In the genomic region with DNA sequence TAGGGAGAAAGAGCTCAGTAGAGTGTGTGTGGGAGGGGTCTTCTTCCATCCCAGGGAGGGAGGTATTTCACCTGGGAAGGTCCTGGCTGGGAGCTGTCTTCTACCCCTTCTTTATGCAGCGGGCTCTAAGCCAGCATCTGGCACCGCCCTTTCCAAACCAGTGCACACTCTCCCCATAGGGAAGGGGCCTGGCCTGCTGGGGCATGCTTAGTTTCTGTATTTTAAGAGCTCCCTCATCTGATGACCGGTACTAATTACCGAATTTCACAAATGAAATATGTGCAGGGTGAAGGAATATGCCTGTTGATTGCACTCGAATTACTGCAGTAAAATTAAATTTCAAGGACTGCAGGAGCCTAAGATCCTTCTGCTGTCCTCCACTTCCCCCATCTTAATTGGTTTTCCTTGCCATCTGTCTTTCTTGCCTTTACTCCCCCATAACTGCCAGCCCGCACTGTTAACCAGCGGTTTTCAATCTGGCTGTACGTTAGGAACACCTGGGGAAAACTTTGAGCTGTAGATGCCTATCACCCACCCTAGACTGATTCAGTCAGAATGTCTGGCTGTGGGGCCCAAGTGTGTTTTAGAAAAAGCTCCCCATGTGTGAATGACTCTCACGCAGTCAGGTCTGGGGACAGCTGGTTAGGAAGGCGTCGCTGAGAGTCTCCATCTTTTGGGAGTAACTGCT, we compare ENCODE assay signal across 15 cellular contexts. TPM values are rescaled to one million over a fixed set of nuclear protein-coding genes. Genes with fewer than 3 reads are reported as not detected.
A peak's percentile ranks its signal among the peaks of the same experiment; 100 is the strongest.
DNase-seq lines count a peak whose midpoint lies in the region; ATAC-seq and TF ChIP-seq lines count a peak whose summit lies in the region.
"Had no signal": no experiment of that assay in that cellular context is flagged by ENCODE, and none has a peak within 500 bp of the region (broad histone marks: within the 10 kb centered on the region; RNA-seq: fewer than 3 reads in every experiment).

No MANE protein-coding gene starts in this region.

- WGBS in adrenal gland, 4 donors = 83 to 90% (median 84%) methylated on average over 11 of the region's 11 CpGs

- DNase-seq in activated CD4-positive, alpha-beta T cell treated with anti-CD3 and anti-CD28 coated beads, Interleukin-2, amount 10 ng/mL, durations not matched to agents 24 days and 14 days = no peak
- no peak for DNase-seq in activated CD4-positive, alpha-beta T cell treated with anti-CD3 and anti-CD28 coated beads for 1 hour
- DNase-seq in NCI-H446 treated with DMSO at 0.1 percent for 48 hours (lab: John Stamatoyannopoulos, UW) (peak; percentile 9), epithelial cell of prostate (ENCODE audit: low read depth, low spot score) (peak; percentile 55), thoracic aorta (ENCODE audit: low spot score) (no peak), adrenal gland (no peak)
- no peak for DNase-seq in stimulated activated CD4-positive, alpha-beta T cell treated with anti-CD3 and anti-CD28 coated beads, Interleukin-12 subunit alpha, Interleukin-12 subunit beta, amount 100 ng/mL, for 4 hours
- DNase-seq: activated CD4-positive, alpha-beta T cell treated with anti-CD3 and anti-CD28 coated beads for 4 hours; activated naive CD4-positive, alpha-beta T cell; AML-193; GOT3; NCI-H1436; Right ventricle myocardium superior had no signal

- peaks cover 60% of the 10 kb centered on the region for H3K4me1 Mint-ChIP-seq in activated CD4-positive, alpha-beta T cell treated with anti-CD3 and anti-CD28 coated beads, Interleukin-2, amount 10 ng/mL, durations not matched to agents 24 days and 14 days

- intact Hi-C loops in activated CD4-positive, alpha-beta T cell treated with anti-CD3 and anti-CD28 coated beads, Interleukin-2, amount 10 ng/mL, durations not matched to agents 24 days and 14 days (cut with micrococcal nuclease) = no loop called here
- intact Hi-C loops in adrenal gland (cut with DNase I) = no loop called here

- no peaks in the 10 kb centered on the region for H3K27me3 Mint-ChIP-seq in activated CD4-positive, alpha-beta T cell treated with anti-CD3 and anti-CD28 coated beads, Interleukin-2, amount 10 ng/mL, durations not matched to agents 24 days and 14 days

- no peaks in the 10 kb centered on the region for H3K9me3 ChIP-seq in thoracic aorta
- H3K9me3 ChIP-seq in adrenal gland (replicated peaks in 1 of 3) = no peaks in the 10 kb centered on the region

- H3K27me3 ChIP-seq in thoracic aorta (replicated peaks; ENCODE audit: insufficient read depth) = no peaks in the 10 kb centered on the region
- no peaks in the 10 kb centered on the region for H3K27me3 ChIP-seq in adrenal gland

- H3K4me3 Mint-ChIP-seq in activated CD4-positive, alpha-beta T cell treated with anti-CD3 and anti-CD28 coated beads, Interleukin-2, amount 10 ng/mL, durations not matched to agents 24 days and 14 days = no peak overlapping the region

- ATAC-seq in thoracic aorta (ENCODE audit: insufficient number of reproducible peaks, low FRiP score, low read depth) = no peak
- no peak for ATAC-seq in GM18870 (IDR thresholded peaks at IDR 0.05; ENCODE audit: unreplicated experiment)

- peaks cover 10% of the 10 kb centered on the region for H3K9me3 Mint-ChIP-seq in activated CD4-positive, alpha-beta T cell treated with anti-CD3 and anti-CD28 coated beads, Interleukin-2, amount 10 ng/mL, durations not matched to agents 24 days and 14 days

- H3K27ac ChIP-seq in epithelial cell of prostate = peak overlapping the region; percentile 97
- H3K27ac ChIP-seq in thoracic aorta = peak overlapping the region; percentile 94 to 97
- H3K27ac ChIP-seq in adrenal gland = peak overlapping the region in 2 of 5 donors; percentile 26 to 91

- peak overlapping the region; percentile 6 for H3K27ac Mint-ChIP-seq in activated CD4-positive, alpha-beta T cell treated with anti-CD3 and anti-CD28 coated beads, Interleukin-2, amount 10 ng/mL, durations not matched to agents 24 days and 14 days

- no peak for TF ChIP-seq POLR2A in adrenal gland (IDR thresholded peaks at IDR 0.05)

- TF ChIP-seq CTCF in thoracic aorta (IDR thresholded peaks at IDR 0.05) (no peak), adrenal gland (IDR thresholded peaks at IDR 0.05) (no peak)

- H3K4me3 ChIP-seq in thoracic aorta (no peak overlapping the region), adrenal gland (no peak overlapping the region)
- H3K4me3 ChIP-seq: skin epidermis had no signal

- H3K4me1 ChIP-seq in thoracic aorta (ENCODE audit: control insufficient read depth in 1 of 2, low read depth in 2 of 2) = peaks cover 33 to 90% of the 10 kb centered on the region in 2 donors
- peaks cover 29 to 68% of the 10 kb centered on the region in 2 donors for H3K4me1 ChIP-seq in adrenal gland (replicated peaks in 1 of 2)

- H3K36me3 Mint-ChIP-seq in activated CD4-positive, alpha-beta T cell treated with anti-CD3 and anti-CD28 coated beads, Interleukin-2, amount 10 ng/mL, durations not matched to agents 24 days and 14 days (ENCODE audit: low read depth) = peaks cover 46% of the 10 kb centered on the region

- H3K36me3 ChIP-seq in thoracic aorta = no peaks in the 10 kb centered on the region
- no peaks in the 10 kb centered on the region for H3K36me3 ChIP-seq in adrenal gland (replicated peaks in 1 of 2)

RNA-seq across cellular contexts. Expression of a gene that starts 20.1 kb away (rescaled TPM):
- 68.5 and 72.4 TPM in 2 replicates for total RNA-seq in activated CD4-positive, alpha-beta T cell treated with anti-CD3 and anti-CD28 coated beads, Interleukin-2, amount 10 ng/mL, durations not matched to agents 24 days and 14 days
- 100 to 1,000 TPM; 113 to 148 TPM for total RNA-seq in thoracic aorta
- total RNA-seq in adrenal gland = 100 to 1,000 TPM in 4 of 8 donors, 10 to 100 TPM in 4; 54.1 to 220 (median 95.5) TPM
- 100 to 1,000 TPM in 1 of 3 donors, 10 to 100 TPM in 2; 22.3 to 164 (median 39.1) TPM for polyA plus RNA-seq in adrenal gland

Comparison
In these comparisons a context has a peak if more than half of its experiments do, and no peak if none do; other contexts are left out.
1. DNase-seq: peak in NCI-H446 treated with DMSO at 0.1 percent for 48 hours (single experiment) and epithelial cell of prostate (single experiment); none in activated CD4-positive, alpha-beta T cell treated with anti-CD3 and anti-CD28 coated beads, Interleukin-2, amount 10 ng/mL, durations not matched to agents 24 days and 14 days (single experiment), activated CD4-positive, alpha-beta T cell treated with anti-CD3 and anti-CD28 coated beads for 1 hour (single experiment), thoracic aorta (single experiment), stimulated activated CD4-positive, alpha-beta T cell treated with anti-CD3 and anti-CD28 coated beads, Interleukin-12 subunit alpha, Interleukin-12 subunit beta, amount 100 ng/mL, for 4 hours (single experiment) and adrenal gland (0 of 7).